ENCODE assay signal across 16 cellular contexts in the genomic region with DNA sequence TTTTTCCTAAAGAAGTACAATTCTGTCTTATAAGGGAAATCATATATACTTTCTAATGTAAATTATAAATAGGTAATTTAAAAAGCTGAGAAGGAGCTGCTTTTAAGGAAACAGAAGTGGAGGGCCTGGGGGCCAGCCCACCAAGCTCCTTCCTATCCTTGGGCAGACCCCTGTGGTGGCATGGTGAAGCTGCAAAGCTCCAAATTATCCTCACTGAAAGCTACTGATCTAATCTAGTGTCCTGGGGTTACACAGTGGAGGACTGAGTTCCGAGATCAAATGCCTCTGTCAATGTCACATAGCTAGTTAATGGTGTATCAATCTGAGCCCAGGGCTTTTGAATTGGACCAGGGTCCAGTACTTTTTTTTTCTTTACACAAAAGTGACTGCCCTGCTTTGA.
DNase-seq lines count a peak whose midpoint lies in the region; FAIRE-seq and TF ChIP-seq lines count a peak whose summit lies in the region.
"Had no signal": no experiment of that assay in that cellular context is flagged by ENCODE, and none has a peak within 500 bp of the region (broad histone marks: within the 10 kb centered on the region; RNA-seq: fewer than 3 reads in every experiment).

No MANE protein-coding gene starts in this region.

- H3K4me2 ChIP-seq in Loucy (ENCODE audit: low read depth, low read length, poor library complexity, severe bottlenecking): no peak overlapping the region

- H4K20me1 ChIP-seq in Loucy (ENCODE audit: insufficient read depth, low read length, poor library complexity, severe bottlenecking): no peaks in the 10 kb centered on the region

- no peak overlapping the region for H3K4me3 ChIP-seq in Loucy (ENCODE audit: low read length, poor library complexity, severe bottlenecking)

- no peak overlapping the region for H2AFZ ChIP-seq in Loucy (ENCODE audit: low read length)

- no peaks in the 10 kb centered on the region for H3K27me3 ChIP-seq in Loucy (ENCODE audit: insufficient read depth, low read length, poor library complexity, severe bottlenecking)

- no peak overlapping the region for H3K9ac ChIP-seq in Loucy (ENCODE audit: low read depth, low read length, poor library complexity, severe bottlenecking)

- no peaks in the 10 kb centered on the region for H3K9me2 ChIP-seq in Loucy (replicated peaks; ENCODE audit: low read depth, low read length)

- peak; percentile 22; the same call in 1 of the 2 replicates for TF ChIP-seq CTCF in Loucy (conservative IDR thresholded peaks at IDR 0.05; ENCODE audit: low read length)

- peak; percentile 32 for DNase-seq in ELF-1 (ENCODE audit: low read depth, low spot score)
- DNase-seq in SK-N-DZ (ENCODE audit: low spot score): peak; percentile 7
- DNase-seq in islet precursor cell: peak; percentile 58
- DNase-seq in NCI-H526 (lab: John Stamatoyannopoulos, UW): no peak
- no peak for DNase-seq in RCC 7860 (ENCODE audit: low spot score)
- no peak for DNase-seq in HCEC 1CT
- DNase-seq in NCI-H82 treated with DMSO at 0.1 percent for 48 hours (lab: John Stamatoyannopoulos, UW; ENCODE audit: unreplicated experiment): no peak
- DNase-seq: ACHN; Caco-2; CD4-positive, CD25-positive, alpha-beta regulatory T cell; DMS153; NCI-H187; NCI-H774; SIG-M5 had no signal

- H3K4me1 ChIP-seq in Loucy (ENCODE audit: insufficient read depth, low read length, poor library complexity, severe bottlenecking): peaks cover 34% of the 10 kb centered on the region

- no peak for FAIRE-seq in RCC 7860 (lab: Jason Lieb, UNC)
- FAIRE-seq: HTR-8/SVneo had no signal

- H3K79me2 ChIP-seq in Loucy (ENCODE audit: insufficient read depth, low read length): no peaks in the 10 kb centered on the region

- no peaks in the 10 kb centered on the region for H3K36me3 ChIP-seq in Loucy (ENCODE audit: insufficient read depth, low read length)

- H3F3A ChIP-seq in Loucy (ENCODE audit: low read depth): peaks cover 7% of the 10 kb centered on the region; the same call in 1 of the 2 replicates

- H3K9me3 ChIP-seq in Loucy (ENCODE audit: insufficient read depth, low read depth, low read length): peaks cover 10% of the 10 kb centered on the region
- H3K9me3 ChIP-seq: Caco-2 had no signal

Comparison
In these comparisons a context has a peak if more than half of its experiments do, and no peak if none do; other contexts are left out.
1. DNase-seq: peak in ELF-1 (single experiment), SK-N-DZ (single experiment) and islet precursor cell (single experiment); none in NCI-H526 (0 of 2), RCC 7860 (single experiment), HCEC 1CT (single experiment) and NCI-H82 treated with DMSO at 0.1 percent for 48 hours (single experiment).